ENCODE assay signal across 10 cellular contexts in the genomic region with DNA sequence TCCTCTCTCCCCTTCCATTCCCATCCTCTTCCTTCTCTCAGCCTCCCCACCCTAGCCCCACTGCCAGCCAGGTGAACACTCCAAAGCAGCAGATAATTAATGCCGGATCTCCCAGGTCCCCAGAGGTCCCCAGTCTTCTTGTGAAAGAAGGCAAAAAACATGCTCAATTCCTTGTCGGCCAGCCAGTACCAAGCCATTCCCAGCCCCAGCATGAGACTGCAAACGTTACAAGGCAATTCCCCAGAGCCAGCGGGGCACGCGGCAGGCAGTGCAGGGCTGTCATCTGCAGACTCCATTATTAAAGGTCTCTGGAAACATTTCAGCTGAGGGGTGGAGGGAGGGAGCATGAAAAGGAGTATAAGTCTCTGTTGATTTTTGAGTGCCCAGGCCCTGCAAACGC.
A peak's percentile ranks its signal among the peaks of the same experiment; 100 is the strongest.
DNase-seq lines count a peak whose midpoint lies in the region; ATAC-seq and TF ChIP-seq lines count a peak whose summit lies in the region.
"Had no signal": no experiment of that assay in that cellular context is flagged by ENCODE, and none has a peak within 500 bp of the region (broad histone marks: within the 10 kb centered on the region; RNA-seq: fewer than 3 reads in every experiment).

No MANE protein-coding gene starts in this region.

- no peaks in the 10 kb centered on the region for H3K36me3 Mint-ChIP-seq in glutamatergic neuron (ENCODE audit: unreplicated experiment)
- H3K36me3 Mint-ChIP-seq: memory B cell had no signal

- H3K9me3 Mint-ChIP-seq in glutamatergic neuron (ENCODE audit: unreplicated experiment), result peaks cover 7% of the 10 kb centered on the region
- H3K9me3 Mint-ChIP-seq: memory B cell had no signal

- no peak for ATAC-seq in GM21515 (IDR thresholded peaks at IDR 0.05; ENCODE audit: unreplicated experiment)
- no peak for ATAC-seq in GM18520 (IDR thresholded peaks at IDR 0.05; ENCODE audit: unreplicated experiment)

- H3K4me3 Mint-ChIP-seq in glutamatergic neuron (ENCODE audit: unreplicated experiment), result peak overlapping the region; percentile 75
- H3K4me3 Mint-ChIP-seq: memory B cell had no signal

- no peak for TF ChIP-seq CTCF in glutamatergic neuron (IDR thresholded peaks at IDR 0.05; ENCODE audit: partially characterized antibody, unreplicated experiment)

- H3K27me3 Mint-ChIP-seq in glutamatergic neuron (ENCODE audit: unreplicated experiment), result peaks cover 7% of the 10 kb centered on the region
- H3K27me3 Mint-ChIP-seq: memory B cell had no signal

- H3K27ac Mint-ChIP-seq in glutamatergic neuron (ENCODE audit: unreplicated experiment), result peak overlapping the region; percentile 94
- H3K27ac Mint-ChIP-seq: memory B cell had no signal

- peaks cover 64% of the 10 kb centered on the region for H3K4me1 Mint-ChIP-seq in glutamatergic neuron (ENCODE audit: low read depth, unreplicated experiment)

- DNase-seq in EH (ENCODE audit: low read depth), result peak; percentile 17
- peak; percentile 60 for DNase-seq in NCI-H345 treated with DMSO at 0.1 percent for 48 hours (lab: John Stamatoyannopoulos, UW; ENCODE audit: unreplicated experiment)
- DNase-seq in glutamatergic neuron, result peak; percentile 77
- DNase-seq in retina, result peak; percentile 80
- DNase-seq in hippocampal formation (lab: John Stamatoyannopoulos, UW), result no peak
- no peak for DNase-seq in T-helper 2 cell
- DNase-seq: SHP77 treated with DMSO at 0.1 percent for 48 hours had no signal

Comparison
In these comparisons a context has a peak if more than half of its experiments do, and no peak if none do; other contexts are left out.
1. DNase-seq: peak in EH (single experiment), NCI-H345 treated with DMSO at 0.1 percent for 48 hours (single experiment), glutamatergic neuron (single experiment) and retina (single experiment); none in hippocampal formation (0 of 2) and T-helper 2 cell (0 of 5).